ENCODE assay signal across 8 cellular contexts in the genomic region with DNA sequence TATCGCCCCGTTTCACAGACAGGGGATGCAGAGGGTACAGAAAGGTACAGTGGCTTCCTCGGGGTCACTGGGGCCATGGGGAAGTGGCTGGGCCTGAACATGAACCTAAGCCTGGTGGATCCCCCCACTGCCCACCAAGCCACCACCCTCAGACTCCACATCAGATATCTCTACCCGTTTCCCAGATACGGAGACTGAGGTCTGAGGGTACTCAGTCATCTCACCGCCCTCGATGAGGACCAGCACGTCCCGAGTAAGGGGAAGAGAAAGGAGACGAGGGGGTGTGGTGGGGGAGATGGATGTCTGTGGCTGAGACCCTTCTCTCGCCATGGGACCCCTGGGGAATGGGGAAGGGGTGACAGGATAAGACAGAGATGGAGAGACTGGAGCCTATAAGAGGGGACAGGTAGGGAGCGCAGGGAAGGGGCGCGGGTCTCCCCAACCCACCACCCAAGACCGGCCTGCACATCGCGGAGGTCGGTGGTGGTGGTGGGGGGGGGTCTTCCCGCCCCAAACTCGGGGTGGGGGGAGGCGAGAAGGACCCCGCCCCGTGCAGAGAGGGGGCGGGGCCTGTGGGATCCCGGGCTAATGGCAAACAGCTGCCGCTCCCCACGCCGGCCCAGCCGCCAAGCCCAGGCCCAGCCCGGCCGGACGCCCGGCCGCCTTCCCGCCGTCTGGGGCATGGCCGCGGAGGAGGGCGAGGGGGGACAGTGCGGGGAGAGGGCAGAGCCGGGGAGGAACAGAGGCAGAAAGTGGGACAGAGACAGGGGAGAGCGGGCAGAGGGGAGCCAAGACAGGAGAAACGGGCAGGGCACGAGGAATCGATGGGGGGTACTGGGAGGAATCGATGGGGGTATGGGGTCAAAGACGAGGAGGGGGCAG. TPM values are rescaled to one million over a fixed set of nuclear protein-coding genes. Genes with fewer than 3 reads are reported as not detected.
A peak's percentile ranks its signal among the peaks of the same experiment; 100 is the strongest.
DNase-seq lines count a peak whose midpoint lies in the region; ATAC-seq and TF ChIP-seq lines count a peak whose summit lies in the region.

No MANE protein-coding gene starts in this region.

- no peaks in the 10 kb centered on the region for H3K27me3 ChIP-seq in ovary

- WGBS in ovary, 3 donors = 3 to 5% (median 4%) methylated on average over 44 to 47 of the region's 47 CpGs

- peak overlapping the region; percentile 74 for H3K4me3 Mint-ChIP-seq in activated naive CD4-positive, alpha-beta T cell treated with anti-CD3 and anti-CD28 coated beads, Interleukin-2, amount 50 U/mL, for 24 hours
- peak overlapping the region; percentile 74 for H3K4me3 Mint-ChIP-seq in activated B cell treated with CpG ODN at 0.5 μM for 24 hours

- H3K36me3 ChIP-seq in ovary = no peaks in the 10 kb centered on the region

- no peak for ATAC-seq in activated B cell treated with CpG ODN at 0.5 μM for 24 hours (ENCODE audit: low read depth)

- peaks cover 5% of the 10 kb centered on the region for H3K27me3 Mint-ChIP-seq in activated naive CD4-positive, alpha-beta T cell treated with anti-CD3 and anti-CD28 coated beads, Interleukin-2, amount 50 U/mL, for 24 hours
- peaks cover 15% of the 10 kb centered on the region for H3K27me3 Mint-ChIP-seq in activated B cell treated with CpG ODN at 0.5 μM for 24 hours

- H3K9me3 Mint-ChIP-seq in activated naive CD4-positive, alpha-beta T cell treated with anti-CD3 and anti-CD28 coated beads, Interleukin-2, amount 50 U/mL, for 24 hours = no peaks in the 10 kb centered on the region
- H3K9me3 Mint-ChIP-seq in activated B cell treated with CpG ODN at 0.5 μM for 24 hours = no peaks in the 10 kb centered on the region

- peak overlapping the region; percentile 80 to 89 for H3K27ac ChIP-seq in ovary

- H3K4me1 ChIP-seq in ovary (ENCODE audit: insufficient read depth) = peaks cover 12% of the 10 kb centered on the region

- no peak for TF ChIP-seq EP300 in ovary (IDR thresholded peaks at IDR 0.05)

- H3K4me3 ChIP-seq in ovary = peak overlapping the region; percentile 91

- no peaks in the 10 kb centered on the region for H3K9me3 ChIP-seq in ovary

- intact Hi-C loops in activated B cell treated with CpG ODN at 0.5 μM for 24 hours (cut with micrococcal nuclease) = loop anchor here (1.0 to 5.0 kb wide), 2 partner anchors 16 to 39 kb away; a partner anchor contains a TSS
- intact Hi-C loops in ovary (cut with DNase I) = loop anchor here in 1 of 4 donors (5.0 kb wide), 1 partner anchor 39 kb away; a partner anchor contains a TSS

- POLR2A ChIA-PET in activated B cell treated with CpG ODN at 0.5 μM for 24 hours (lab: Charles Lee) = no interaction called here

- H3K36me3 Mint-ChIP-seq in activated naive CD4-positive, alpha-beta T cell treated with anti-CD3 and anti-CD28 coated beads, Interleukin-2, amount 50 U/mL, for 24 hours = no peaks in the 10 kb centered on the region
- no peaks in the 10 kb centered on the region for H3K36me3 Mint-ChIP-seq in activated B cell treated with CpG ODN at 0.5 μM for 24 hours (ENCODE audit: low read depth)

- CTCF ChIA-PET in activated B cell treated with CpG ODN at 0.5 μM for 24 hours (lab: Charles Lee) = no interaction called here

- TF ChIP-seq CTCF in activated B cell treated with CpG ODN at 0.5 μM for 24 hours (IDR thresholded peaks at IDR 0.05) = no peak
- TF ChIP-seq CTCF in ovary (IDR thresholded peaks at IDR 0.05) = no peak

- no peak overlapping the region for H3K27ac Mint-ChIP-seq in activated naive CD4-positive, alpha-beta T cell treated with anti-CD3 and anti-CD28 coated beads, Interleukin-2, amount 50 U/mL, for 24 hours
- H3K27ac Mint-ChIP-seq in activated B cell treated with CpG ODN at 0.5 μM for 24 hours = no peak overlapping the region

- peaks cover 5% of the 10 kb centered on the region for H3K4me1 Mint-ChIP-seq in activated naive CD4-positive, alpha-beta T cell treated with anti-CD3 and anti-CD28 coated beads, Interleukin-2, amount 50 U/mL, for 24 hours
- H3K4me1 Mint-ChIP-seq in activated B cell treated with CpG ODN at 0.5 μM for 24 hours = peaks cover 19% of the 10 kb centered on the region

- no peak for DNase-seq in activated naive CD4-positive, alpha-beta T cell (lab: John Stamatoyannopoulos, UW)
- no peak for DNase-seq in activated B cell treated with CpG ODN at 0.5 μM for 24 hours
- peak; percentile 32 for DNase-seq in germinal center (ENCODE audit: low spot score)
- DNase-seq in ovary = peak; percentile 61 to 82 (median 67)
- DNase-seq in stimulated activated CD4-positive, alpha-beta T cell treated with anti-CD3 and anti-CD28 coated beads, Interleukin-4, amount 100 ng/mL, for 4 hours = no peak
- DNase-seq in cerebellar cortex (ENCODE audit: low spot score) = no peak
- DNase-seq in NCI-H446 treated with DMSO at 0.1 percent for 48 hours (lab: John Stamatoyannopoulos, UW) = no peak

- no peak for TF ChIP-seq POLR2A in ovary (IDR thresholded peaks at IDR 0.05)

RNA-seq across cellular contexts. Expression of a gene that starts 0.7 kb away (rescaled TPM):
- total RNA-seq in activated B cell treated with CpG ODN at 0.5 μM for 24 hours (2.3 and 3.3 TPM in 2 replicates), ovary (100 to 1,000 TPM; 238 to 642 (median 479) TPM)
- polyA plus RNA-seq in ovary = 100 to 1,000 TPM; 289 to 433 TPM

RNA-seq across cellular contexts. Expression of a gene that starts 41.1 kb away (rescaled TPM):
- total RNA-seq in activated B cell treated with CpG ODN at 0.5 μM for 24 hours (0.98 and 1.3 TPM in 2 replicates), ovary (1 to 10 TPM in 4 of 7 donors, under 1 TPM in 2, not detected in 1; 0.93 to 2.7 (median 1.0) TPM)
- under 1 TPM; 0.47 to 0.78 TPM for polyA plus RNA-seq in ovary

RNA-seq across cellular contexts. Expression of a gene that starts 42.8 kb away (rescaled TPM):
- not detected in 2 replicates for total RNA-seq in activated B cell treated with CpG ODN at 0.5 μM for 24 hours
- under 1 TPM in 3 of 7 donors, not detected in 4; 0.50 to 0.93 (median 0.51) TPM for total RNA-seq in ovary
- under 1 TPM in 1 of 2 donors, not detected in 1; 0.86 TPM for polyA plus RNA-seq in ovary

Comparison
In these comparisons a context has a peak if more than half of its experiments do, and no peak if none do; other contexts are left out.
1. DNase-seq: peak in germinal center (single experiment) and ovary (5 of 5); none in activated naive CD4-positive, alpha-beta T cell (0 of 4), activated B cell treated with CpG ODN at 0.5 μM for 24 hours (single experiment), stimulated activated CD4-positive, alpha-beta T cell treated with anti-CD3 and anti-CD28 coated beads, Interleukin-4, amount 100 ng/mL, for 4 hours (0 of 2), cerebellar cortex (single experiment) and NCI-H446 treated with DMSO at 0.1 percent for 48 hours (single experiment).
2. RNA of a gene that starts 0.7 kb away (total RNA-seq): 238 to 642 TPM in ovary; 2.3 to 3.3 TPM in activated B cell treated with CpG ODN at 0.5 μM for 24 hours; every median in the first group is over 10 times any median in the second.